1 cellular context compared by ENCODE assay signal in the genomic region with DNA sequence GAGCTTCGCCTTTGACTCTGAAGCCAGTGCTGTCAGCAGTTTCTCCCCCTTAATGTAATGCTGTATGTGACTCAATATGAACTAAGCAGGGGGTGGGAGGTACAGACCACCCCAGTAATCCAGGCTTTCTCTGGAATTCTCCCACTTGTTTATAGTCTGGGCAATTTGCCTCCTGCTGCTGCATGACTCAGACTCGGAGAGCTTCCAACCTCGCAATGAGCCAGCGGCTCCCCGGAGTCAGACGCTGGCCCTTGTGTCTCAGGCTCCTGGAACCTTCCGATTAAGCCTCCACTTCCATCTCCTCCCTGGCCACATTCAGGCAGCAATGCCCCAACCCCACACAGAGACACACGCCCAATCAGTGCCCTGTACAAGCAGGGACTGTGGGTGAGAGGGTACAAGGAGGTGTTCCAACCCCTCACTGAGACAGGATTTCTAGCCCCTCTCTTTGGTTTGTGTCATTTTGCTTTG.
TF ChIP-seq lines count a peak whose summit lies in the region.

No MANE protein-coding gene starts in this region.

TF ChIP-seq in WTC11, 78 proteins besides CTCF, POLR2A, EP300 and RAD21 (continued from another document):
- TF ChIP-seq, protein P1, sequence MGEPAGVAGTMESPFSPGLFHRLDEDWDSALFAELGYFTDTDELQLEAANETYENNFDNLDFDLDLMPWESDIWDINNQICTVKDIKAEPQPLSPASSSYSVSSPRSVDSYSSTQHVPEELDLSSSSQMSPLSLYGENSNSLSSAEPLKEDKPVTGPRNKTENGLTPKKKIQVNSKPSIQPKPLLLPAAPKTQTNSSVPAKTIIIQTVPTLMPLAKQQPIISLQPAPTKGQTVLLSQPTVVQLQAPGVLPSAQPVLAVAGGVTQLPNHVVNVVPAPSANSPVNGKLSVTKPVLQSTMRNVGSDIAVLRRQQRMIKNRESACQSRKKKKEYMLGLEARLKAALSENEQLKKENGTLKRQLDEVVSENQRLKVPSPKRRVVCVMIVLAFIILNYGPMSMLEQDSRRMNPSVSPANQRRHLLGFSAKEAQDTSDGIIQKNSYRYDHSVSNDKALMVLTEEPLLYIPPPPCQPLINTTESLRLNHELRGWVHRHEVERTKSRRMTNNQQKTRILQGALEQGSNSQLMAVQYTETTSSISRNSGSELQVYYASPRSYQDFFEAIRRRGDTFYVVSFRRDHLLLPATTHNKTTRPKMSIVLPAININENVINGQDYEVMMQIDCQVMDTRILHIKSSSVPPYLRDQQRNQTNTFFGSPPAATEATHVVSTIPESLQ (CRISPR knock-in tag; IDR thresholded peaks at IDR 0.05), result no peak
- TF ChIP-seq, protein P2, sequence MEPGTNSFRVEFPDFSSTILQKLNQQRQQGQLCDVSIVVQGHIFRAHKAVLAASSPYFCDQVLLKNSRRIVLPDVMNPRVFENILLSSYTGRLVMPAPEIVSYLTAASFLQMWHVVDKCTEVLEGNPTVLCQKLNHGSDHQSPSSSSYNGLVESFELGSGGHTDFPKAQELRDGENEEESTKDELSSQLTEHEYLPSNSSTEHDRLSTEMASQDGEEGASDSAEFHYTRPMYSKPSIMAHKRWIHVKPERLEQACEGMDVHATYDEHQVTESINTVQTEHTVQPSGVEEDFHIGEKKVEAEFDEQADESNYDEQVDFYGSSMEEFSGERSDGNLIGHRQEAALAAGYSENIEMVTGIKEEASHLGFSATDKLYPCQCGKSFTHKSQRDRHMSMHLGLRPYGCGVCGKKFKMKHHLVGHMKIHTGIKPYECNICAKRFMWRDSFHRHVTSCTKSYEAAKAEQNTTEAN (CRISPR knock-in tag; IDR thresholded peaks at IDR 0.05), result no peak
- TF ChIP-seq SOX15 (CRISPR knock-in tag; IDR thresholded peaks at IDR 0.05), result no peak
- TF ChIP-seq FOXK1 (CRISPR knock-in tag; IDR thresholded peaks at IDR 0.05), result 0 out of 2 replicates have a peak, but pooled peaks have one; percentile 41
- 0 out of 2 replicates have a peak, but pooled peaks have one; percentile 48 for TF ChIP-seq ETV6 (CRISPR knock-in tag; IDR thresholded peaks at IDR 0.05)
- TF ChIP-seq NFYB (CRISPR knock-in tag; conservative IDR thresholded peaks at IDR 0.05; ENCODE audit: low read depth), result no peak
- no peak for TF ChIP-seq ZNF263 (CRISPR knock-in tag; IDR thresholded peaks at IDR 0.05; ENCODE audit: low read depth)
- no peak for TF ChIP-seq GRHL2 (CRISPR knock-in tag; IDR thresholded peaks at IDR 0.05; ENCODE audit: insufficient replicate concordance, severe bottlenecking)
- no peak for TF ChIP-seq CBFB (CRISPR knock-in tag; IDR thresholded peaks at IDR 0.05; ENCODE audit: low read depth)
- TF ChIP-seq, protein P3, sequence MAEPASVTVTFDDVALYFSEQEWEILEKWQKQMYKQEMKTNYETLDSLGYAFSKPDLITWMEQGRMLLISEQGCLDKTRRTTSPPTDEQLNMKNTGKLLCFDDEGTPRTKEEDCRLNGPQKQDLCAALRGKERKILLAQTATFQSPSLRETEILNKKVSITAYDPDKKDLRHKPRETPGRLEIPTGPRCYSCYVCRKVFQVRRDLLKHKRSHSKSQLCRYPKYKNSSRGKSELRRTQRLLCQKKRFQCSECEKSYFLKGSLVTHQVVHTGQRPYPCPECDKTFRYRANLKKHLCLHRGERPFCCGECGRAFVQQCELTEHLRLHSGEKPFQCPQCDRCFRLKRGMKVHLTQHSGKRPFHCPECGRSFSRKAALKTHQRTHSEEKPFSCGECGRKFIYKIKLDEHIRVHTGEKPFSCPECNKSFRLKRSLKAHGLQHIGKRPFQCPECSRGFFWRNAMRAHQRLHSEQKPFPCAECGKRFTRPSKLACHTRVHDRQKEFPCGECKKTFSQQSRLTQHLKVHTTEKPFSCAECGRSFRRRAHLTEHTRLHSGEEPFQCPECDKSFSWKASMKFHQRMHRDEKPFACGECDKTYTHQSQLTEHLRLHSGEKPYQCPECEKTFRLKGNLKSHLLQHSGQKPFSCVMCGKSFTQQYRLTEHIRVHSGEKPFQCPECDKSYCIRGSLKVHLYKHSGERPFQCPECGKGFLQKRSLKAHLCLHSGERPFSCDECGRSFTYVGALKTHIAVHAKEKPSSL (CRISPR knock-in tag; conservative IDR thresholded peaks at IDR 0.05), result no peak
- TF ChIP-seq, protein P4, sequence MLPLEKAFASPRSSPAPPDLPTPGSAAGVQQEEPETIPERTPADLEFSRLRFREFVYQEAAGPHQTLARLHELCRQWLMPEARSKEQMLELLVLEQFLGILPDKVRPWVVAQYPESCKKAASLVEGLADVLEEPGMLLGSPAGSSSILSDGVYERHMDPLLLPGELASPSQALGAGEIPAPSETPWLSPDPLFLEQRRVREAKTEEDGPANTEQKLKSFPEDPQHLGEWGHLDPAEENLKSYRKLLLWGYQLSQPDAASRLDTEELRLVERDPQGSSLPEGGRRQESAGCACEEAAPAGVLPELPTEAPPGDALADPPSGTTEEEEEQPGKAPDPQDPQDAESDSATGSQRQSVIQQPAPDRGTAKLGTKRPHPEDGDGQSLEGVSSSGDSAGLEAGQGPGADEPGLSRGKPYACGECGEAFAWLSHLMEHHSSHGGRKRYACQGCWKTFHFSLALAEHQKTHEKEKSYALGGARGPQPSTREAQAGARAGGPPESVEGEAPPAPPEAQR (CRISPR knock-in tag; IDR thresholded peaks at IDR 0.05), result no peak
- no peak for TF ChIP-seq ZNF232 (CRISPR knock-in tag; IDR thresholded peaks at IDR 0.05)
- TF ChIP-seq, protein P5, sequence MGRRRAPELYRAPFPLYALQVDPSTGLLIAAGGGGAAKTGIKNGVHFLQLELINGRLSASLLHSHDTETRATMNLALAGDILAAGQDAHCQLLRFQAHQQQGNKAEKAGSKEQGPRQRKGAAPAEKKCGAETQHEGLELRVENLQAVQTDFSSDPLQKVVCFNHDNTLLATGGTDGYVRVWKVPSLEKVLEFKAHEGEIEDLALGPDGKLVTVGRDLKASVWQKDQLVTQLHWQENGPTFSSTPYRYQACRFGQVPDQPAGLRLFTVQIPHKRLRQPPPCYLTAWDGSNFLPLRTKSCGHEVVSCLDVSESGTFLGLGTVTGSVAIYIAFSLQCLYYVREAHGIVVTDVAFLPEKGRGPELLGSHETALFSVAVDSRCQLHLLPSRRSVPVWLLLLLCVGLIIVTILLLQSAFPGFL (CRISPR knock-in tag; IDR thresholded peaks at IDR 0.05; ENCODE audit: borderline replicate concordance), result no peak
- TF ChIP-seq, protein P6, sequence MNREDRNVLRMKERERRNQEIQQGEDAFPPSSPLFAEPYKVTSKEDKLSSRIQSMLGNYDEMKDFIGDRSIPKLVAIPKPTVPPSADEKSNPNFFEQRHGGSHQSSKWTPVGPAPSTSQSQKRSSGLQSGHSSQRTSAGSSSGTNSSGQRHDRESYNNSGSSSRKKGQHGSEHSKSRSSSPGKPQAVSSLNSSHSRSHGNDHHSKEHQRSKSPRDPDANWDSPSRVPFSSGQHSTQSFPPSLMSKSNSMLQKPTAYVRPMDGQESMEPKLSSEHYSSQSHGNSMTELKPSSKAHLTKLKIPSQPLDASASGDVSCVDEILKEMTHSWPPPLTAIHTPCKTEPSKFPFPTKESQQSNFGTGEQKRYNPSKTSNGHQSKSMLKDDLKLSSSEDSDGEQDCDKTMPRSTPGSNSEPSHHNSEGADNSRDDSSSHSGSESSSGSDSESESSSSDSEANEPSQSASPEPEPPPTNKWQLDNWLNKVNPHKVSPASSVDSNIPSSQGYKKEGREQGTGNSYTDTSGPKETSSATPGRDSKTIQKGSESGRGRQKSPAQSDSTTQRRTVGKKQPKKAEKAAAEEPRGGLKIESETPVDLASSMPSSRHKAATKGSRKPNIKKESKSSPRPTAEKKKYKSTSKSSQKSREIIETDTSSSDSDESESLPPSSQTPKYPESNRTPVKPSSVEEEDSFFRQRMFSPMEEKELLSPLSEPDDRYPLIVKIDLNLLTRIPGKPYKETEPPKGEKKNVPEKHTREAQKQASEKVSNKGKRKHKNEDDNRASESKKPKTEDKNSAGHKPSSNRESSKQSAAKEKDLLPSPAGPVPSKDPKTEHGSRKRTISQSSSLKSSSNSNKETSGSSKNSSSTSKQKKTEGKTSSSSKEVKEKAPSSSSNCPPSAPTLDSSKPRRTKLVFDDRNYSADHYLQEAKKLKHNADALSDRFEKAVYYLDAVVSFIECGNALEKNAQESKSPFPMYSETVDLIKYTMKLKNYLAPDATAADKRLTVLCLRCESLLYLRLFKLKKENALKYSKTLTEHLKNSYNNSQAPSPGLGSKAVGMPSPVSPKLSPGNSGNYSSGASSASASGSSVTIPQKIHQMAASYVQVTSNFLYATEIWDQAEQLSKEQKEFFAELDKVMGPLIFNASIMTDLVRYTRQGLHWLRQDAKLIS (CRISPR knock-in tag; IDR thresholded peaks at IDR 0.05; ENCODE audit: borderline replicate concordance), result no peak
- TF ChIP-seq CREB1 (CRISPR knock-in tag; IDR thresholded peaks at IDR 0.05), result no peak
- TF ChIP-seq ZBTB21 (CRISPR knock-in tag; IDR thresholded peaks at IDR 0.05; ENCODE audit: borderline replicate concordance), result no peak
- no peak for TF ChIP-seq RORB (CRISPR knock-in tag; IDR thresholded peaks at IDR 0.05)
- TF ChIP-seq, protein P7, sequence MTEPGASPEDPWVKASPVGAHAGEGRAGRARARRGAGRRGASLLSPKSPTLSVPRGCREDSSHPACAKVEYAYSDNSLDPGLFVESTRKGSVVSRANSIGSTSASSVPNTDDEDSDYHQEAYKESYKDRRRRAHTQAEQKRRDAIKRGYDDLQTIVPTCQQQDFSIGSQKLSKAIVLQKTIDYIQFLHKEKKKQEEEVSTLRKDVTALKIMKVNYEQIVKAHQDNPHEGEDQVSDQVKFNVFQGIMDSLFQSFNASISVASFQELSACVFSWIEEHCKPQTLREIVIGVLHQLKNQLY (CRISPR knock-in tag; IDR thresholded peaks at IDR 0.05), result no peak
- TF ChIP-seq ZNF423 (CRISPR knock-in tag; IDR thresholded peaks at IDR 0.05), result peak; percentile 81
- no peak for TF ChIP-seq TEAD1 (CRISPR knock-in tag; IDR thresholded peaks at IDR 0.05)
- TF ChIP-seq, protein P8, sequence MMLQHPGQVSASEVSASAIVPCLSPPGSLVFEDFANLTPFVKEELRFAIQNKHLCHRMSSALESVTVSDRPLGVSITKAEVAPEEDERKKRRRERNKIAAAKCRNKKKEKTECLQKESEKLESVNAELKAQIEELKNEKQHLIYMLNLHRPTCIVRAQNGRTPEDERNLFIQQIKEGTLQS (CRISPR knock-in tag; conservative IDR thresholded peaks at IDR 0.05), result no peak
- TF ChIP-seq, protein P9, sequence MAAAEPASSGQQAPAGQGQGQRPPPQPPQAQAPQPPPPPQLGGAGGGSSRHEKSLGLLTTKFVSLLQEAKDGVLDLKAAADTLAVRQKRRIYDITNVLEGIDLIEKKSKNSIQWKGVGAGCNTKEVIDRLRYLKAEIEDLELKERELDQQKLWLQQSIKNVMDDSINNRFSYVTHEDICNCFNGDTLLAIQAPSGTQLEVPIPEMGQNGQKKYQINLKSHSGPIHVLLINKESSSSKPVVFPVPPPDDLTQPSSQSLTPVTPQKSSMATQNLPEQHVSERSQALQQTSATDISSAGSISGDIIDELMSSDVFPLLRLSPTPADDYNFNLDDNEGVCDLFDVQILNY (CRISPR knock-in tag; IDR thresholded peaks at IDR 0.05), result no peak
